ENCODE assay signal across 8 cellular contexts in genomic region chr1:1058921-1059493, GRCh38. TPM values are rescaled to one million over a fixed set of nuclear protein-coding genes. Genes with fewer than 3 reads are reported as not detected.
DNase-seq lines count a peak whose midpoint lies in the region; ATAC-seq and TF ChIP-seq lines count a peak whose summit lies in the region.

No MANE protein-coding gene starts in this region.

- peaks cover 8 to 16% of the 10 kb centered on the region in 2 donors for H3K36me3 Mint-ChIP-seq in activated naive CD4-positive, alpha-beta T cell treated with anti-CD3 and anti-CD28 coated beads, Interleukin-2, amount 50 U/mL, for 72 hours

- H3K27ac Mint-ChIP-seq in activated naive CD4-positive, alpha-beta T cell treated with anti-CD3 and anti-CD28 coated beads, Interleukin-2, amount 50 U/mL, for 72 hours: no peak overlapping the region

- peak; percentile 46 for DNase-seq in NCI-H345 (lab: John Stamatoyannopoulos, UW)
- no peak for DNase-seq in NCI-H345 treated with DMSO at 0.1 percent for 48 hours (lab: John Stamatoyannopoulos, UW; ENCODE audit: unreplicated experiment)
- DNase-seq in HAP-1 (ENCODE audit: low spot score in 2 of 2): peak; percentile 30 to 72
- no peak for DNase-seq in MM.1S
- peak in 1 of 2 donors; percentile 65 for DNase-seq in activated naive CD4-positive, alpha-beta T cell treated with anti-CD3 and anti-CD28 coated beads, Interleukin-2, amount 50 U/mL, for 72 hours (ENCODE audit: low spot score in 2 of 2)
- DNase-seq in stomach: no peak
- DNase-seq in NCI-H187 treated with DMSO at 0.1 percent for 48 hours (lab: John Stamatoyannopoulos, UW): no peak

- no peaks in the 10 kb centered on the region for H3K79me2 ChIP-seq in MM.1S (ENCODE audit: low read length)

- no peaks in the 10 kb centered on the region for H4K20me1 ChIP-seq in MM.1S (ENCODE audit: insufficient read depth, low read length)

- TF ChIP-seq POLR2A in stomach (IDR thresholded peaks at IDR 0.05): no peak

- H3F3A ChIP-seq in MM.1S (ENCODE audit: insufficient read depth, low read length): no peaks in the 10 kb centered on the region

- H2AFZ ChIP-seq in MM.1S (ENCODE audit: low read length): no peak overlapping the region

- H3K9me3 ChIP-seq in HAP-1 (no peaks in the 10 kb centered on the region), MM.1S (replicated peaks; ENCODE audit: insufficient read depth, low read length) (no peaks in the 10 kb centered on the region), iPS-15b (ENCODE audit: control insufficient read depth, insufficient read depth, low read length) (no peaks in the 10 kb centered on the region), stomach (no peaks in the 10 kb centered on the region)

- H3K4me3 ChIP-seq in HAP-1 (peak overlapping the region; percentile 47), MM.1S (ENCODE audit: low read length) (peak overlapping the region; percentile 44), iPS-15b (ENCODE audit: low read depth, low read length) (peak overlapping the region; percentile 58), stomach (peak overlapping the region; percentile 54 to 82 (median 62))

- peak; percentile 8 to 53 for ATAC-seq in activated naive CD4-positive, alpha-beta T cell treated with anti-CD3 and anti-CD28 coated beads, Interleukin-2, amount 50 U/mL, for 72 hours

- TF ChIP-seq EP300 in stomach (IDR thresholded peaks at IDR 0.05): no peak

- H3K4me1 ChIP-seq in HAP-1 (peaks cover 10% of the 10 kb centered on the region), MM.1S (ENCODE audit: low read length) (peaks cover 1% of the 10 kb centered on the region; the same call in 1 of the 2 replicates), iPS-15b (ENCODE audit: control insufficient read depth, insufficient read depth, low read length) (no peaks in the 10 kb centered on the region), stomach (peaks cover 36 to 48% (median 47%) of the 10 kb centered on the region in 4 donors)

- no peak overlapping the region for H3K27ac ChIP-seq in MM.1S (ENCODE audit: low read length)
- peak overlapping the region in 1 of 5 donors; percentile 12 for H3K27ac ChIP-seq in stomach

- intact Hi-C loops in stomach (cut with DNase I; ENCODE audit: low total_unique reads): no loop called here

- peak; percentile 27; the same call in 1 of the 2 replicates for TF ChIP-seq CTCF in MM.1S (IDR thresholded peaks at IDR 0.05; ENCODE audit: low read length)
- peak in 1 of 7 experiments; percentile 25 for TF ChIP-seq CTCF in stomach (IDR thresholded peaks at IDR 0.05)

- 0 to 3% (median 1%) methylated on average over 24 to 48 of the region's 48 CpGs for WGBS in stomach, 5 donors

- H3K9me3 Mint-ChIP-seq in activated naive CD4-positive, alpha-beta T cell treated with anti-CD3 and anti-CD28 coated beads, Interleukin-2, amount 50 U/mL, for 72 hours: no peaks in the 10 kb centered on the region

- H3K9me2 ChIP-seq in MM.1S (replicated peaks; ENCODE audit: insufficient read depth, low read length): no peaks in the 10 kb centered on the region

- H3K27me3 ChIP-seq in HAP-1 (ENCODE audit: low read depth) (no peaks in the 10 kb centered on the region), MM.1S (replicated peaks; ENCODE audit: insufficient read depth, low read length) (peaks cover 84% of the 10 kb centered on the region), iPS-15b (ENCODE audit: control insufficient read depth, insufficient read depth, low read length) (peaks cover 35% of the 10 kb centered on the region), stomach (peaks cover 11 to 76% (median 63%) of the 10 kb centered on the region in 3 donors)

- in situ Hi-C loops in HAP-1 (cut with MboI; ENCODE audit: low sequenced_read_pairs): no loop called here

- no peak overlapping the region for H3K9ac ChIP-seq in MM.1S (ENCODE audit: low read length)
- H3K9ac ChIP-seq in iPS-15b (ENCODE audit: low read depth, low read length): no peak overlapping the region

- H3K36me3 ChIP-seq in HAP-1 (replicated peaks) (peaks cover 13% of the 10 kb centered on the region), MM.1S (replicated peaks; ENCODE audit: insufficient read depth, low read length) (no peaks in the 10 kb centered on the region), iPS-15b (ENCODE audit: control insufficient read depth, insufficient read depth, low read length) (peaks cover 15% of the 10 kb centered on the region), stomach (peaks cover 0 to 21% (median 16%) of the 10 kb centered on the region in 4 donors)

- H3K4me2 ChIP-seq in MM.1S (ENCODE audit: low read depth, low read length): peak overlapping the region; percentile 90

RNA-seq across cellular contexts. Expression of gene RNF223, which starts 15.1 kb away (rescaled TPM):
- not detected for total RNA-seq in activated naive CD4-positive, alpha-beta T cell treated with anti-CD3 and anti-CD28 coated beads, Interleukin-2, amount 50 U/mL, for 72 hours
- total RNA-seq in stomach: 1 to 10 TPM in 2 of 5 donors, not detected in 3; 1.4 to 5.9 TPM
- polyA plus RNA-seq in stomach: 1 to 10 TPM; 3.2 to 8.1 (median 3.4) TPM

RNA-seq across cellular contexts. Expression of gene AGRN, which starts 39.1 kb away (rescaled TPM):
- total RNA-seq in activated naive CD4-positive, alpha-beta T cell treated with anti-CD3 and anti-CD28 coated beads, Interleukin-2, amount 50 U/mL, for 72 hours: 10 to 100 TPM; 44.5 to 79.9 TPM
- 100 to 1,000 TPM in 2 of 5 donors, 10 to 100 TPM in 3; 38.0 to 459 (median 77.8) TPM for total RNA-seq in stomach
- 10 to 100 TPM in 2 of 3 donors, 1 to 10 TPM in 1; 3.5 to 33.7 (median 31.9) TPM for polyA plus RNA-seq in stomach

RNA-seq across cellular contexts. Expression of gene ISG15, which starts 45.7 kb away (rescaled TPM):
- 10 to 100 TPM; 91.6 to 97.5 TPM for total RNA-seq in activated naive CD4-positive, alpha-beta T cell treated with anti-CD3 and anti-CD28 coated beads, Interleukin-2, amount 50 U/mL, for 72 hours
- total RNA-seq in stomach: 10 to 100 TPM; 16.3 to 84.6 (median 19.3) TPM
- 100 to 1,000 TPM in 1 of 3 donors, 10 to 100 TPM in 2; 78.1 to 105 (median 97.1) TPM for polyA plus RNA-seq in stomach

RNA-seq across cellular contexts. Expression of gene C1orf159, which starts 56.9 kb away (rescaled TPM):
- 10 to 100 TPM; 20.7 to 21.2 TPM for total RNA-seq in activated naive CD4-positive, alpha-beta T cell treated with anti-CD3 and anti-CD28 coated beads, Interleukin-2, amount 50 U/mL, for 72 hours
- 10 to 100 TPM; 15.8 to 67.0 (median 33.8) TPM for total RNA-seq in stomach
- 10 to 100 TPM; 10.2 to 17.1 (median 12.8) TPM for polyA plus RNA-seq in stomach

RNA-seq across cellular contexts. Expression of gene HES4, which starts 59.1 kb away (rescaled TPM):
- total RNA-seq in activated naive CD4-positive, alpha-beta T cell treated with anti-CD3 and anti-CD28 coated beads, Interleukin-2, amount 50 U/mL, for 72 hours: 1 to 10 TPM; 3.2 to 4.4 TPM
- total RNA-seq in stomach: 100 to 1,000 TPM in 1 of 5 donors, 10 to 100 TPM in 3, not detected in 1; 14.9 to 212 (median 60.8) TPM
- 10 to 100 TPM in 2 of 3 donors, 1 to 10 TPM in 1; 4.0 to 29.3 (median 13.4) TPM for polyA plus RNA-seq in stomach

Comparison
In these comparisons a context has a peak if more than half of its experiments do, and no peak if none do; other contexts are left out.
1. DNase-seq: peak in NCI-H345 (single experiment) and HAP-1 (2 of 2); none in NCI-H345 treated with DMSO at 0.1 percent for 48 hours (single experiment), MM.1S (single experiment), stomach (single experiment) and NCI-H187 treated with DMSO at 0.1 percent for 48 hours (single experiment).
2. Peak in every context shown above with its lines, with median percentiles within 50 percentile points of each other: H3K4me3 ChIP-seq.